ENCODE assay signal across 34 cellular contexts in the genomic region with DNA sequence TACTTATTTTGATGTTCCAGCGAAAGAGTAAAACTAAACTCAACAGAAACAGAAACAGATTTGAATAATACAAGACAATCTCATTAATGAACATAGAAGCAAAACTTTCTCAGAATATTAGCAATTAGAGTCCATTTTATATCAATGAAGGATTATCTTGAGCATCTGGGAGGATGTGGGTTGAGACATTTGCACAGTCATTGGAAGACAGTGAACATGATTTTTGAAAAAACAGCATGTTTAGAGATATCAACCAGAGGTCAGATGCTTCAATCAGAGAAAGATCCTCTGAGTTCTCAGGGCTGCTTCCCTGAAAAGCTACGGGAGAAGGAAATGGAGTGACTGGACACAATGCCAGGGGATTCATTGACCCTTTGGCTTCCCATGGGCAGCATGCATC. TPM values are rescaled to one million over a fixed set of nuclear protein-coding genes. Genes with fewer than 3 reads are reported as not detected.
DNase-seq lines count a peak whose midpoint lies in the region; ATAC-seq, FAIRE-seq and TF ChIP-seq lines count a peak whose summit lies in the region.
"Had no signal": no experiment of that assay in that cellular context is flagged by ENCODE, and none has a peak within 500 bp of the region (broad histone marks: within the 10 kb centered on the region; RNA-seq: fewer than 3 reads in every experiment).

No MANE protein-coding gene starts in this region.

- DNase-seq in activated T-cell treated with anti-CD3 and anti-CD28 coated beads, Interleukin-2, amount 50 U/mL, for 72 hours = no peak
- no peak for DNase-seq in activated T-cell treated with anti-CD3 and anti-CD28 coated beads, Interleukin-2, amount 50 U/mL, for 48 hours
- no peak for DNase-seq in GM12891 (ENCODE audit: insufficient read length, low spot score)
- DNase-seq in T-helper 17 cell = no peak
- DNase-seq in memory B cell (ENCODE audit: low spot score in 2 of 2) = no peak
- DNase-seq in HuH-7.5 (ENCODE audit: low spot score) = no peak
- DNase-seq in activated naive CD4-positive, alpha-beta T cell treated with anti-CD3 and anti-CD28 coated beads, Interleukin-2, amount 50 U/mL, for 16 hours = no peak
- no peak for DNase-seq in EL
- DNase-seq: ACHN; activated CD4-positive, alpha-beta T cell treated with anti-CD3 and anti-CD28 coated beads, Interleukin-2, amount 50 U/mL, for 4 hours; COR-L47; endodermal cell; foreskin fibroblast; H9; heart left ventricle; NCI-H1436; NCI-H446; NCI-H774; pancreas; PC-3; retina; SK-N-SH; small intestine; T-helper 9 cell had no signal

- peaks cover 41% of the 10 kb centered on the region for H3K4me1 Mint-ChIP-seq in activated T-cell treated with anti-CD3 and anti-CD28 coated beads, Interleukin-2, amount 50 U/mL, for 72 hours (ENCODE audit: low read depth)
- H3K4me1 Mint-ChIP-seq in T-helper 17 cell (peaks cover 23% of the 10 kb centered on the region), memory B cell (peaks cover 34% of the 10 kb centered on the region)
- H3K4me1 Mint-ChIP-seq: endodermal cell, H9, neural crest cell had no signal

- H3K27ac Mint-ChIP-seq in activated T-cell treated with anti-CD3 and anti-CD28 coated beads, Interleukin-2, amount 50 U/mL, for 72 hours = no peak overlapping the region
- peak overlapping the region; percentile 14 for H3K27ac Mint-ChIP-seq in T-helper 17 cell
- no peak overlapping the region for H3K27ac Mint-ChIP-seq in memory B cell
- H3K27ac Mint-ChIP-seq: dendritic cell treated with granulocyte-macrophage colony-stimulating factor and Interleukin-4, amounts not matched to agents 40 ng/mL and 50 ng/mL, for 4 days; endodermal cell; H9; type B pancreatic cell had no signal

- peak; percentile 43 for FAIRE-seq in GM12891 (lab: Jason Lieb, UNC)
- FAIRE-seq: pancreas, small intestine had no signal

- H3K36me3 Mint-ChIP-seq in activated T-cell treated with anti-CD3 and anti-CD28 coated beads, Interleukin-2, amount 50 U/mL, for 72 hours (ENCODE audit: insufficient read depth in 2 of 2) = no peaks in the 10 kb centered on the region
- H3K36me3 Mint-ChIP-seq in T-helper 17 cell (ENCODE audit: low read depth) (no peaks in the 10 kb centered on the region), memory B cell (no peaks in the 10 kb centered on the region)
- H3K36me3 Mint-ChIP-seq: activated naive CD4-positive, alpha-beta T cell treated with anti-CD3 and anti-CD28 coated beads, Interleukin-2, amount 50 U/mL, for 72 hours; type B pancreatic cell had no signal

- no peak for TF ChIP-seq POLR2A in GM12891 (IDR thresholded peaks at IDR 0.05; ENCODE audit: low read depth, low read length)

- H3K27me3 Mint-ChIP-seq in activated T-cell treated with anti-CD3 and anti-CD28 coated beads, Interleukin-2, amount 50 U/mL, for 72 hours (ENCODE audit: low read depth) = peaks cover 6% of the 10 kb centered on the region
- H3K27me3 Mint-ChIP-seq in T-helper 17 cell (no peaks in the 10 kb centered on the region), memory B cell (no peaks in the 10 kb centered on the region)

- no peaks in the 10 kb centered on the region for H3K9me3 Mint-ChIP-seq in activated T-cell treated with anti-CD3 and anti-CD28 coated beads, Interleukin-2, amount 50 U/mL, for 72 hours
- no peaks in the 10 kb centered on the region for H3K9me3 Mint-ChIP-seq in memory B cell
- H3K9me3 Mint-ChIP-seq: activated naive CD4-positive, alpha-beta T cell treated with anti-CD3 and anti-CD28 coated beads, Interleukin-2, amount 50 U/mL, for 72 hours; dendritic cell treated with granulocyte-macrophage colony-stimulating factor and Interleukin-4, amounts not matched to agents 40 ng/mL and 50 ng/mL, for 4 days; endodermal cell; neural crest cell; type B pancreatic cell had no signal

- no peaks in the 10 kb centered on the region for H3K9me3 ChIP-seq in T-helper 17 cell (ENCODE audit: control insufficient read depth, low read length, poor library complexity, severe bottlenecking)
- H3K9me3 ChIP-seq: ascending aorta, heart left ventricle, pancreas, SK-N-SH had no signal

- ATAC-seq in activated T-cell treated with anti-CD3 and anti-CD28 coated beads, Interleukin-2, amount 50 U/mL, for 72 hours (replicated peaks in 1 of 2) = no peak
- ATAC-seq in T-helper 17 cell (no peak), memory B cell (ENCODE audit: low read depth) (no peak)

- H3K4me3 Mint-ChIP-seq in activated T-cell treated with anti-CD3 and anti-CD28 coated beads, Interleukin-2, amount 50 U/mL, for 72 hours = peak overlapping the region; percentile 15 to 32
- H3K4me3 Mint-ChIP-seq in T-helper 17 cell (peak overlapping the region; percentile 7), memory B cell (peak overlapping the region; percentile 34)
- H3K4me3 Mint-ChIP-seq: dendritic cell treated with granulocyte-macrophage colony-stimulating factor and Interleukin-4, amounts not matched to agents 40 ng/mL and 50 ng/mL, for 4 days; endodermal cell; H9; neural crest cell; type B pancreatic cell had no signal

TF ChIP-seq in GM12891, 5 proteins besides CTCF, POLR2A, EP300 and RAD21:
- TF ChIP-seq POU2F2 (IDR thresholded peaks at IDR 0.05; ENCODE audit: low read depth, low read length) (no peak), SPI1 (IDR thresholded peaks at IDR 0.05; ENCODE audit: low read depth, low read length) (no peak), TAF1 (IDR thresholded peaks at IDR 0.05; ENCODE audit: low read depth, low read length) (no peak), PAX5 (IDR thresholded peaks at IDR 0.05; ENCODE audit: insufficient read depth, low read length, severe bottlenecking) (no peak), POLR2AphosphoS5 (IDR thresholded peaks at IDR 0.05; ENCODE audit: low read depth, low read length) (no peak)
TF ChIP-seq in GM12891: peak in this region for 0.

RNA-seq across cellular contexts. Expression of gene VPREB1, which starts 35.9 kb away (rescaled TPM):
- total RNA-seq in activated T-cell treated with anti-CD3 and anti-CD28 coated beads, Interleukin-2, amount 50 U/mL, for 72 hours = not detected
- polyA plus RNA-seq in GM12891 (2012; ENCODE audit: low read depth, missing spikeins) = not detected
- total RNA-seq in T-helper 17 cell = not detected
- total RNA-seq: activated naive CD4-positive, alpha-beta T cell treated with anti-CD3 and anti-CD28 coated beads, Interleukin-2, amount 50 U/mL, for 72 hours; ascending aorta; endodermal cell; esophagus mucosa; H9; heart left ventricle; kidney epithelial cell; lower leg skin; mucosa of gallbladder; neural crest cell; pancreas; PC-3 had no signal
- polyA plus RNA-seq: BJ, heart left ventricle, pancreas, SK-N-SH had no signal
